Comparison of ENCODE assay signal across 16 cellular contexts in the genomic region with DNA sequence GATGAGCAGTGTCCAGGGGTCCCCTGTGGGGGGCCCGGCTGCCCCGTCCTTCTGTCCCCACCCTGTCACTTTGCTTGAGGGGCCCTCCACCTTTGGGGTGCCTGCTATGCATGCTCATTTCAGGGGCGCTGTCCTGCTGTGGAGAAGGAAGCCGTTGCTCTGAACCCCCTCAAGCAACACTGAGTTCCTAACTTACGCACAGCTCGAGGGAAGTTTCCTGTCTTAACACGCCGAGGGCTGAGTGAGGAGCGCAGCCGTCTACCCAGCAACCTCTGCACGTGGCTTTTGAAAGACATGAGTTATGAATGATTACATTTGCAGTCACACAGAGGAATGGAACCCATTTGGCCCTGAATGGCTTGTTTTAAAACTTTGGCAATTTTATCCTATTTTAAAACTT. TPM values are rescaled to one million over a fixed set of nuclear protein-coding genes. Genes with fewer than 3 reads are reported as not detected.
DNase-seq lines count a peak whose midpoint lies in the region; ATAC-seq and TF ChIP-seq lines count a peak whose summit lies in the region.
"Had no signal": no experiment of that assay in that cellular context is flagged by ENCODE, and none has a peak within 500 bp of the region (broad histone marks: within the 10 kb centered on the region; RNA-seq: fewer than 3 reads in every experiment).

No MANE protein-coding gene starts in this region.

- peak overlapping the region; percentile 6 for H2BK120ac ChIP-seq in trophoblast cell (ENCODE audit: insufficient read depth, low read length, poor library complexity)

- H4K20me1 ChIP-seq in DND-41 (ENCODE audit: insufficient read depth, low read length): no peaks in the 10 kb centered on the region

- no peak overlapping the region for H4K12ac ChIP-seq in trophoblast cell (ENCODE audit: low read depth, low read length)

- H3K27me3 ChIP-seq in DND-41 (ENCODE audit: insufficient read depth, low read length, poor library complexity): peaks cover 19% of the 10 kb centered on the region
- no peaks in the 10 kb centered on the region for H3K27me3 ChIP-seq in esophagus muscularis mucosa
- no peaks in the 10 kb centered on the region for H3K27me3 ChIP-seq in trophoblast cell (ENCODE audit: insufficient read depth, low read length)
- H3K27me3 ChIP-seq in colonic mucosa: no peaks in the 10 kb centered on the region
- H3K27me3 ChIP-seq: MG63 had no signal

- H2BK5ac ChIP-seq in trophoblast cell (ENCODE audit: low read depth, low read length, poor library complexity): no peak overlapping the region

- TF ChIP-seq POLR2A in esophagus muscularis mucosa (IDR thresholded peaks at IDR 0.05; ENCODE audit: low read depth): no peak

- H3K23ac ChIP-seq in trophoblast cell (ENCODE audit: low read length): no peak overlapping the region

- peak; percentile 81 for ATAC-seq in DND-41 (ENCODE audit: insufficient read depth, low read depth)
- no peak for ATAC-seq in HG02973 (IDR thresholded peaks at IDR 0.05; ENCODE audit: unreplicated experiment)
- ATAC-seq: mucosa of descending colon had no signal

- H3K27ac ChIP-seq in DND-41 (ENCODE audit: low read length): no peak overlapping the region
- peak overlapping the region; percentile 61 for H3K27ac ChIP-seq in KOPT-K1 (ENCODE audit: low read depth, low read length, poor library complexity, severe bottlenecking)
- H3K27ac ChIP-seq in esophagus muscularis mucosa (replicated peaks in 1 of 4): peak overlapping the region; percentile 82 to 95 (median 93)
- no peak overlapping the region for H3K27ac ChIP-seq in trophoblast cell (ENCODE audit: low read depth, low read length)
- no peak overlapping the region for H3K27ac ChIP-seq in colonic mucosa

- peak overlapping the region; percentile 56 for H2AK5ac ChIP-seq in trophoblast cell (ENCODE audit: low read length)

- peak overlapping the region; percentile 36 for H3K14ac ChIP-seq in trophoblast cell (ENCODE audit: low read length)

- peak; percentile 26 for DNase-seq in DND-41
- no peak for DNase-seq in esophagus muscularis mucosa (ENCODE audit: extremely low spot score)
- no peak for DNase-seq in trophoblast cell
- no peak for DNase-seq in inferior parietal cortex (ENCODE audit: extremely low spot score)
- no peak for DNase-seq in ACHN
- DNase-seq in colonic mucosa: no peak
- DNase-seq: activated CD8-positive, alpha-beta memory T cell treated with anti-CD3 and anti-CD28 coated beads for 24 hours; effector CD4-positive, alpha-beta T cell; NCI-H2107; NK-92 treated with Interleukin-12 subunit alpha and Interleukin-12 subunit beta, amount 100 ng/mL, for 24 hours; SHP77 treated with DMSO at 0.1 percent for 48 hours; T1000 had no signal

- H4K8ac ChIP-seq in trophoblast cell (ENCODE audit: low read depth, low read length): no peak overlapping the region

- in situ Hi-C loops in ACHN (cut with HindIII; ENCODE audit: low pct_ligation_motif_present, low pct_unique_long_range_greater_than_20kb, low sequenced_read_pairs): no loop called here

- H3K9ac ChIP-seq in DND-41 (ENCODE audit: low read depth, low read length) (no peak overlapping the region), trophoblast cell (ENCODE audit: low read length) (no peak overlapping the region), colonic mucosa (ENCODE audit: low read depth in 2 of 2, low read length in 2 of 2) (no peak overlapping the region)

- H3K4me2 ChIP-seq in DND-41 (ENCODE audit: insufficient read depth, low read length): no peak overlapping the region; the same call in 1 of the 2 replicates
- H3K4me2 ChIP-seq in trophoblast cell (ENCODE audit: low read length): no peak overlapping the region

- WGBS in esophagus muscularis mucosa: 43% methylated on average over 11 of the region's 11 CpGs
- WGBS in trophoblast cell (ENCODE audit: extremely low coverage, insufficient coverage, insufficient read length): no CpG with 5 or more reads among the region's 11 CpGs

- TF ChIP-seq EP300 in esophagus muscularis mucosa (IDR thresholded peaks at IDR 0.05): no peak

- H3K4me1 ChIP-seq in DND-41 (ENCODE audit: insufficient read depth, low read length) (peaks cover 5% of the 10 kb centered on the region), esophagus muscularis mucosa (peaks cover 68 to 100% (median 94%) of the 10 kb centered on the region in 4 donors), trophoblast cell (ENCODE audit: control insufficient read depth in 1 of 2, insufficient read depth in 2 of 2, low read length in 2 of 2) (peaks cover 39 to 47% of the 10 kb centered on the region in 2 experiments), colonic mucosa (no peaks in the 10 kb centered on the region)

- H2BK12ac ChIP-seq in trophoblast cell (ENCODE audit: low read length): peak overlapping the region; percentile 19

- no peak overlapping the region for H3K18ac ChIP-seq in trophoblast cell (ENCODE audit: low read length)

- H3K9me3 ChIP-seq in DND-41 (ENCODE audit: insufficient read depth, low read length, severe bottlenecking) (no peaks in the 10 kb centered on the region), KOPT-K1 (ENCODE audit: insufficient read depth, low read length, poor library complexity, severe bottlenecking) (no peaks in the 10 kb centered on the region), esophagus muscularis mucosa (no peaks in the 10 kb centered on the region), trophoblast cell (ENCODE audit: insufficient read depth, low read depth, low read length) (peaks cover 5% of the 10 kb centered on the region), colonic mucosa (no peaks in the 10 kb centered on the region)
- H3K9me3 ChIP-seq: MG63, mucosa of descending colon had no signal

- no peaks in the 10 kb centered on the region for H3K79me2 ChIP-seq in DND-41 (ENCODE audit: insufficient read depth, low read length)
- H3K79me2 ChIP-seq in trophoblast cell (ENCODE audit: control insufficient read depth, insufficient read depth, low read length, poor library complexity): peaks cover 2% of the 10 kb centered on the region

- H3K4me3 ChIP-seq in DND-41 (ENCODE audit: low read depth in 1 of 2, low read length in 2 of 2): no peak overlapping the region
- H3K4me3 ChIP-seq in esophagus muscularis mucosa: no peak overlapping the region
- H3K4me3 ChIP-seq in trophoblast cell (ENCODE audit: low read depth, low read length): no peak overlapping the region
- no peak overlapping the region for H3K4me3 ChIP-seq in colonic mucosa
- H3K4me3 ChIP-seq: MG63, mucosa of descending colon had no signal

- no peak overlapping the region for H2AFZ ChIP-seq in DND-41 (ENCODE audit: low read depth, low read length)
- H2AFZ ChIP-seq in trophoblast cell (ENCODE audit: insufficient read depth, low read length, poor library complexity): no peak overlapping the region

- peaks cover 26% of the 10 kb centered on the region for H3K79me1 ChIP-seq in trophoblast cell (ENCODE audit: low read length)

- peak overlapping the region; percentile 60 for H4K91ac ChIP-seq in trophoblast cell (ENCODE audit: low read depth, low read length)

- no peaks in the 10 kb centered on the region for H3K36me3 ChIP-seq in DND-41 (ENCODE audit: insufficient read depth, low read length)
- H3K36me3 ChIP-seq in KOPT-K1 (ENCODE audit: insufficient read depth, low read length): no peaks in the 10 kb centered on the region
- H3K36me3 ChIP-seq in esophagus muscularis mucosa: peaks cover 0 to 3% (median 1%) of the 10 kb centered on the region in 4 donors
- no peaks in the 10 kb centered on the region for H3K36me3 ChIP-seq in trophoblast cell (ENCODE audit: control insufficient read depth in 1 of 2, insufficient read depth in 2 of 2, low read length in 2 of 2)
- no peaks in the 10 kb centered on the region for H3K36me3 ChIP-seq in colonic mucosa

- TF ChIP-seq CTCF in DND-41 (IDR thresholded peaks at IDR 0.05; ENCODE audit: borderline replicate concordance, extremely low read depth, low read length, poor library complexity, severe bottlenecking): no peak
- TF ChIP-seq CTCF in esophagus muscularis mucosa (IDR thresholded peaks at IDR 0.05): no peak
- TF ChIP-seq CTCF in colonic mucosa (IDR thresholded peaks at IDR 0.05): no peak

- no peak overlapping the region for H3K4ac ChIP-seq in trophoblast cell (ENCODE audit: low read depth, low read length)

- intact Hi-C loops in esophagus muscularis mucosa (cut with DNase I) (no loop called here), colonic mucosa (cut with DNase I) (no loop called here)

RNA-seq across cellular contexts. Expression of a gene that starts 14.0 kb away (rescaled TPM):
- total RNA-seq in esophagus muscularis mucosa (100 to 1,000 TPM; 172 to 287 (median 231) TPM), colonic mucosa (10 to 100 TPM in 1 of 2 donors, 1 to 10 TPM in 1; 2.7 to 27.2 TPM)
- 17.4 and 19.0 TPM in 2 replicates for polyA plus RNA-seq in trophoblast cell (2013)

Comparison
In these comparisons a context has a peak if more than half of its experiments do, and no peak if none do; other contexts are left out.
1. H3K27ac ChIP-seq: peak in KOPT-K1 (single experiment) and esophagus muscularis mucosa (4 of 4); none in DND-41 (single experiment), trophoblast cell (single experiment) and colonic mucosa (single experiment).
2. RNA of a gene that starts 14.0 kb away (total RNA-seq): 172 to 287 TPM in esophagus muscularis mucosa; 2.7 to 27.2 TPM in colonic mucosa; every median in the first group is over 4 times any median in the second.